In the genomic region with DNA sequence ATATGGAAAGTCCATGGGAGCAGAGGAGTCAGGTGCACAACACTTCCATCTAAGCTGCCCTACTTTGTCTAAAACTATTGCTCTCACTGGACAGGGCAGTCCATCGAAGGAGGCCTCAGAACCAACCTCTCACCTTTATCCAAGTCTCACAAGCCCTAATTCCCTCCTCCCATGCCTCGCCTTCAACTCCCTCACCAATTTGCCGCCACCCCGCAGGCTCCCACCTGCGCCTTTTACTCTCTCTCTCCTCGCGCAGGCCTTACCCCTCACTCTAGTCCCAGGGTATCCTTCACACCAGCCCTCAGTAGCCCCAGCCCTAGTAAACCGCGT, we compare ENCODE assay signal across 8 cellular contexts. TPM values are rescaled to one million over a fixed set of nuclear protein-coding genes. Genes with fewer than 3 reads are reported as not detected.
DNase-seq lines count a peak whose midpoint lies in the region; ATAC-seq, FAIRE-seq and TF ChIP-seq lines count a peak whose summit lies in the region.

No MANE protein-coding gene starts in this region.

- peaks cover 3% of the 10 kb centered on the region for H3K36me3 Mint-ChIP-seq in T-helper 2 cell treated with Interferon-gamma antibody and Interleukin-4, amounts not matched to agents 5 μg/mL and 100 μg/mL, for 36 hours (ENCODE audit: low read depth)
- H3K36me3 Mint-ChIP-seq in glutamatergic neuron (ENCODE audit: unreplicated experiment), result no peaks in the 10 kb centered on the region

- peak overlapping the region; percentile 66 for H3K9ac ChIP-seq in SU-DHL-6 (ENCODE audit: low read length)

- peak overlapping the region; percentile 79 for H3K4me2 ChIP-seq in SU-DHL-6 (ENCODE audit: low read depth, low read length, poor library complexity, severe bottlenecking)

- H4K20me1 ChIP-seq in SU-DHL-6 (ENCODE audit: low read depth, low read length), result 0 out of 2 replicates have a peak, but pooled peaks cover 3% of the 10 kb centered on the region

- no peaks in the 10 kb centered on the region for H3K9me2 ChIP-seq in SU-DHL-6 (replicated peaks; ENCODE audit: insufficient read depth, low read length)

- H3K9me3 ChIP-seq in SU-DHL-6 (ENCODE audit: insufficient read depth, low read length) (no peaks in the 10 kb centered on the region), small intestine (ENCODE audit: control insufficient read depth, low read depth) (no peaks in the 10 kb centered on the region)

- no peak for DNase-seq in T-helper 2 cell treated with Interferon-gamma antibody and Interleukin-4, amounts not matched to agents 5 μg/mL and 100 μg/mL, for 36 hours (ENCODE audit: low spot score)
- DNase-seq in T-helper 2 cell, result no peak
- DNase-seq in glutamatergic neuron, result no peak
- DNase-seq in small intestine, result no peak
- no peak for DNase-seq in activated CD4-positive, CD25-positive, alpha-beta regulatory T cell (lab: John Stamatoyannopoulos, UW)
- no peak for DNase-seq in dermis blood vessel endothelial cell

- H3K36me3 ChIP-seq in SU-DHL-6 (ENCODE audit: low read length), result no peaks in the 10 kb centered on the region
- H3K36me3 ChIP-seq in small intestine (ENCODE audit: control insufficient read depth in 2 of 2, insufficient read depth in 2 of 2, low read length in 2 of 2), result no peaks in the 10 kb centered on the region

- no peak for TF ChIP-seq CTCF in SU-DHL-6 (IDR thresholded peaks at IDR 0.05; ENCODE audit: insufficient read depth, low read length, poor library complexity, severe bottlenecking)
- TF ChIP-seq CTCF in glutamatergic neuron (IDR thresholded peaks at IDR 0.05; ENCODE audit: partially characterized antibody, unreplicated experiment), result no peak

- peak overlapping the region; percentile 95 for H3K27ac Mint-ChIP-seq in T-helper 2 cell treated with Interferon-gamma antibody and Interleukin-4, amounts not matched to agents 5 μg/mL and 100 μg/mL, for 36 hours
- peak overlapping the region; percentile 83 for H3K27ac Mint-ChIP-seq in glutamatergic neuron (ENCODE audit: unreplicated experiment)

- H3K4me3 ChIP-seq in SU-DHL-6 (ENCODE audit: insufficient read depth, low read length, poor library complexity, severe bottlenecking), result peak overlapping the region; percentile 56
- peak overlapping the region; percentile 51 to 82 for H3K4me3 ChIP-seq in small intestine (ENCODE audit: low read depth in 1 of 2, low read length in 2 of 2)

- no peak for ATAC-seq in HG02981 (IDR thresholded peaks at IDR 0.05; ENCODE audit: unreplicated experiment)

- no peaks in the 10 kb centered on the region for H3K27me3 ChIP-seq in SU-DHL-6 (ENCODE audit: low read length)
- H3K27me3 ChIP-seq in small intestine (ENCODE audit: control insufficient read depth in 2 of 2, insufficient read depth in 2 of 2, low read length in 2 of 2), result no peaks in the 10 kb centered on the region

- peak overlapping the region; percentile 65 for H2AFZ ChIP-seq in SU-DHL-6 (ENCODE audit: low read depth, low read length, severe bottlenecking)

- H3F3A ChIP-seq in SU-DHL-6 (ENCODE audit: insufficient read depth), result peaks cover 9% of the 10 kb centered on the region

- peaks cover 33% of the 10 kb centered on the region for H3K4me1 Mint-ChIP-seq in T-helper 2 cell treated with Interferon-gamma antibody and Interleukin-4, amounts not matched to agents 5 μg/mL and 100 μg/mL, for 36 hours (ENCODE audit: low read depth)
- H3K4me1 Mint-ChIP-seq in glutamatergic neuron (ENCODE audit: low read depth, unreplicated experiment), result peaks cover 2% of the 10 kb centered on the region

- H3K79me2 ChIP-seq in SU-DHL-6 (ENCODE audit: insufficient read depth, low read length), result no peaks in the 10 kb centered on the region; the same call in 1 of the 2 replicates

- peaks cover 7 to 11% of the 10 kb centered on the region in 2 donors for H3K4me1 ChIP-seq in small intestine (ENCODE audit: control insufficient read depth in 2 of 2, insufficient read depth in 1 of 2, low read depth in 1 of 2, low read length in 1 of 2)

- peak overlapping the region; percentile 95 for H3K4me3 Mint-ChIP-seq in T-helper 2 cell treated with Interferon-gamma antibody and Interleukin-4, amounts not matched to agents 5 μg/mL and 100 μg/mL, for 36 hours
- peak overlapping the region; percentile 97 for H3K4me3 Mint-ChIP-seq in glutamatergic neuron (ENCODE audit: unreplicated experiment)

- no peaks in the 10 kb centered on the region for H3K9me3 Mint-ChIP-seq in T-helper 2 cell treated with Interferon-gamma antibody and Interleukin-4, amounts not matched to agents 5 μg/mL and 100 μg/mL, for 36 hours
- H3K9me3 Mint-ChIP-seq in glutamatergic neuron (ENCODE audit: unreplicated experiment), result peaks cover 3% of the 10 kb centered on the region

- H3K27ac ChIP-seq in SU-DHL-6 (ENCODE audit: low read depth, low read length) (no peak overlapping the region), small intestine (ENCODE audit: low read depth in 1 of 2, low read length in 1 of 2) (peak overlapping the region; percentile 74 to 76)

- no peaks in the 10 kb centered on the region for H3K27me3 Mint-ChIP-seq in T-helper 2 cell treated with Interferon-gamma antibody and Interleukin-4, amounts not matched to agents 5 μg/mL and 100 μg/mL, for 36 hours (ENCODE audit: low read depth)
- peaks cover 5% of the 10 kb centered on the region for H3K27me3 Mint-ChIP-seq in glutamatergic neuron (ENCODE audit: unreplicated experiment)

- FAIRE-seq in small intestine (lab: Jason Lieb, UNC), result no peak

- WGBS in small intestine, 3 donors, result 0 to 2% (median 1%) methylated on average over 9 of the region's 9 CpGs

RNA-seq across cellular contexts. Expression of a gene that starts 0.5 kb away (rescaled TPM):
- 25.3 TPM for total RNA-seq in glutamatergic neuron (ENCODE audit: unreplicated experiment)
- 100 to 1,000 TPM in 2 of 3 donors, 10 to 100 TPM in 1; 63.4 to 157 (median 142) TPM for polyA plus RNA-seq in small intestine
- 9.5 and 15.1 TPM in 2 replicates for total RNA-seq in dermis blood vessel endothelial cell

RNA-seq across cellular contexts. Expression of a gene that starts 4.9 kb away (rescaled TPM):
- not detected for total RNA-seq in glutamatergic neuron (ENCODE audit: unreplicated experiment)
- under 1 TPM in 1 of 3 donors, not detected in 2; 0.09 TPM for polyA plus RNA-seq in small intestine
- total RNA-seq in dermis blood vessel endothelial cell, result 0.09 TPM in 1 of 2 replicates, not detected in the other

RNA-seq across cellular contexts. Expression of a gene that starts 25.7 kb away (rescaled TPM):
- total RNA-seq in glutamatergic neuron (ENCODE audit: unreplicated experiment) (0.96 TPM), dermis blood vessel endothelial cell (not detected in 2 replicates)
- under 1 TPM in 1 of 3 donors, not detected in 2; 0.06 TPM for polyA plus RNA-seq in small intestine

RNA-seq across cellular contexts. Expression of a gene that starts 28.6 kb away (rescaled TPM):
- total RNA-seq in glutamatergic neuron (ENCODE audit: unreplicated experiment) (not detected), dermis blood vessel endothelial cell (not detected in 2 replicates)
- not detected for polyA plus RNA-seq in small intestine

RNA-seq across cellular contexts. Expression of a gene that starts 34.9 kb away (rescaled TPM):
- total RNA-seq in glutamatergic neuron (ENCODE audit: unreplicated experiment) (not detected), dermis blood vessel endothelial cell (not detected in 2 replicates)
- polyA plus RNA-seq in small intestine, result not detected
